Comparison of ENCODE assay signal across 1 cellular context in genomic region chr20:23515250-23515939, GRCh38.
TF ChIP-seq lines count a peak whose summit lies in the region.

No MANE protein-coding gene starts in this region.

TF ChIP-seq in GM12878, 131 proteins besides CTCF, POLR2A, EP300 and RAD21 (continued from another document):
- TF ChIP-seq HDAC2 (IDR thresholded peaks at IDR 0.05) (no peak), JUNB (IDR thresholded peaks at IDR 0.05) (peak; percentile 50), MLLT1 (IDR thresholded peaks at IDR 0.05) (no peak), TCF3 (IDR thresholded peaks at IDR 0.05; ENCODE audit: borderline replicate concordance, insufficient read depth, low read depth, low read length) (no peak), BMI1 (IDR thresholded peaks at IDR 0.05; ENCODE audit: borderline replicate concordance) (no peak), HDGF (IDR thresholded peaks at IDR 0.05) (no peak), ZNF622 (IDR thresholded peaks at IDR 0.05) (no peak), ZBED1 (IDR thresholded peaks at IDR 0.05; ENCODE audit: borderline replicate concordance) (no peak)
